In the genomic region with DNA sequence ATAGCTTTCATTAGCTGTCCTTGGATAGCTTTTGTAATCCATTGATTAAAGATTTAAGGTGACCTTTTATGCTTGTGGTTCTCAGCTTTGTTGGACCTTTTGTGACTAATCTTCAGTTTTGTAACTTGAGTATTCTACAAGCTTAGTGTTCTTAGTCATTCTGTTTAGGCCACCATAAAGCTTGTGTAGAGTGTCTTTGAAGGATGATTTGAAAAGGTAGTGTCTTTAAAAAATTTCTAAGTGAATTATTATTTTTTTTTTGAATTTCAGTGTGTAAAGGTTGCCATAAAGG, we compare ENCODE assay signal across 14 cellular contexts.
DNase-seq lines count a peak whose midpoint lies in the region; ATAC-seq and TF ChIP-seq lines count a peak whose summit lies in the region.
"Had no signal": no experiment of that assay in that cellular context is flagged by ENCODE, and none has a peak within 500 bp of the region (broad histone marks: within the 10 kb centered on the region; RNA-seq: fewer than 3 reads in every experiment).

No MANE protein-coding gene starts in this region.

- TF ChIP-seq CTCF in KMS-11 (conservative IDR thresholded peaks at IDR 0.05; ENCODE audit: low read depth, low read length), result no peak

- no peaks in the 10 kb centered on the region for H3K36me3 ChIP-seq in KMS-11 (ENCODE audit: insufficient read depth)

- peaks cover 56% of the 10 kb centered on the region for H4K20me1 ChIP-seq in KMS-11 (ENCODE audit: insufficient read depth)

- H3K79me2 ChIP-seq in KMS-11 (ENCODE audit: insufficient read depth, low read depth), result peaks cover 100% of the 10 kb centered on the region

- peak overlapping the region; percentile 3; the same call in 1 of the 2 replicates for H3K27ac ChIP-seq in KMS-11
- H3K27ac ChIP-seq: esophagus squamous epithelium, vagina had no signal

- peak; percentile 55 for ATAC-seq in activated naive CD8-positive, alpha-beta T cell treated with anti-CD3 and anti-CD28 coated beads, Interleukin-2, amount 50 U/mL, for 24 hours
- no peak for ATAC-seq in GM18870 (IDR thresholded peaks at IDR 0.05; ENCODE audit: unreplicated experiment)
- ATAC-seq in GM18519 (IDR thresholded peaks at IDR 0.05; ENCODE audit: low FRiP score, unreplicated experiment), result no peak

- peaks cover 89% of the 10 kb centered on the region for H3K4me1 Mint-ChIP-seq in activated naive CD8-positive, alpha-beta T cell treated with anti-CD3 and anti-CD28 coated beads, Interleukin-2, amount 50 U/mL, for 24 hours

- H3K36me3 Mint-ChIP-seq in activated naive CD8-positive, alpha-beta T cell treated with anti-CD3 and anti-CD28 coated beads, Interleukin-2, amount 50 U/mL, for 24 hours (ENCODE audit: low read depth), result peaks cover 59% of the 10 kb centered on the region

- DNase-seq in AG20443 (ENCODE audit: low spot score), result peak; percentile 11
- DNase-seq in activated naive CD8-positive, alpha-beta T cell treated with anti-CD3 and anti-CD28 coated beads, Interleukin-2, amount 50 U/mL, for 24 hours, result no peak
- DNase-seq in kidney tubule cell (ENCODE audit: low spot score), result peak; percentile 45
- DNase-seq in NOMO-1 (lab: John Stamatoyannopoulos, UW; ENCODE audit: unreplicated experiment in 2 of 2), result no peak
- DNase-seq in SIG-M5 (lab: John Stamatoyannopoulos, UW), result no peak
- DNase-seq: activated CD4-positive, alpha-beta T cell treated with anti-CD3 and anti-CD28 coated beads, Interleukin-2, amount 50 U/mL, for 48 hours; CD8-positive, alpha-beta memory T cell; esophagus squamous epithelium; kidney had no signal

- no peaks in the 10 kb centered on the region for H3K27me3 Mint-ChIP-seq in activated naive CD8-positive, alpha-beta T cell treated with anti-CD3 and anti-CD28 coated beads, Interleukin-2, amount 50 U/mL, for 24 hours
- H3K27me3 Mint-ChIP-seq: CD8-positive, alpha-beta memory T cell had no signal

- H3K4me2 ChIP-seq in KMS-11, result peak overlapping the region; percentile 83; the same call in 1 of the 2 replicates

- no peak overlapping the region for H3K4me3 Mint-ChIP-seq in activated naive CD8-positive, alpha-beta T cell treated with anti-CD3 and anti-CD28 coated beads, Interleukin-2, amount 50 U/mL, for 24 hours

- H3K4me1 ChIP-seq in KMS-11 (ENCODE audit: low read depth, poor library complexity, severe bottlenecking), result peaks cover 74% of the 10 kb centered on the region

- H3K4me3 ChIP-seq in KMS-11 (IDR thresholded peaks at IDR 0.05; ENCODE audit: insufficient read depth, low read depth, low read length), result no peak overlapping the region
- H3K4me3 ChIP-seq: esophagus squamous epithelium, HAP-1, vagina had no signal

- H3K9ac ChIP-seq in KMS-11, result no peak overlapping the region

- H2AFZ ChIP-seq in KMS-11 (ENCODE audit: low read depth), result no peak overlapping the region

- no peaks in the 10 kb centered on the region for H3K27me3 ChIP-seq in KMS-11 (ENCODE audit: insufficient read depth, low read depth)
- H3K27me3 ChIP-seq: esophagus squamous epithelium, vagina had no signal

- H3K27ac Mint-ChIP-seq in activated naive CD8-positive, alpha-beta T cell treated with anti-CD3 and anti-CD28 coated beads, Interleukin-2, amount 50 U/mL, for 24 hours, result peak overlapping the region; percentile 77

- no peaks in the 10 kb centered on the region for H3K9me3 Mint-ChIP-seq in activated naive CD8-positive, alpha-beta T cell treated with anti-CD3 and anti-CD28 coated beads, Interleukin-2, amount 50 U/mL, for 24 hours
- H3K9me3 Mint-ChIP-seq: CD8-positive, alpha-beta memory T cell had no signal

Comparison
In these comparisons a context has a peak if more than half of its experiments do, and no peak if none do; other contexts are left out.
1. DNase-seq: peak in AG20443 (single experiment) and kidney tubule cell (single experiment); none in activated naive CD8-positive, alpha-beta T cell treated with anti-CD3 and anti-CD28 coated beads, Interleukin-2, amount 50 U/mL, for 24 hours (single experiment), NOMO-1 (0 of 2) and SIG-M5 (single experiment).